ENCODE assay signal across 1 cellular context in genomic region chr1:151988405-151988851, GRCh38.
TF ChIP-seq lines count a peak whose summit lies in the region.

No MANE protein-coding gene starts in this region.

TF ChIP-seq in HepG2, 621 proteins besides CTCF, POLR2A, EP300 and RAD21:
- TF ChIP-seq FOSL2 (CRISPR knock-in tag; IDR thresholded peaks at IDR 0.05) (0 out of 2 replicates have a peak, but pooled peaks have one; percentile 8), MLXIP (CRISPR knock-in tag; IDR thresholded peaks at IDR 0.05; ENCODE audit: borderline replicate concordance) (no peak), BHLHE40 (IDR thresholded peaks at IDR 0.05; ENCODE audit: low read length) (no peak), ZNF816 (CRISPR knock-in tag; IDR thresholded peaks at IDR 0.05; ENCODE audit: borderline replicate concordance) (no peak), ARNTL (CRISPR knock-in tag; IDR thresholded peaks at IDR 0.05) (no peak), CAMTA2 (CRISPR knock-in tag; IDR thresholded peaks at IDR 0.05; ENCODE audit: borderline replicate concordance) (no peak)
